In the genomic region with DNA sequence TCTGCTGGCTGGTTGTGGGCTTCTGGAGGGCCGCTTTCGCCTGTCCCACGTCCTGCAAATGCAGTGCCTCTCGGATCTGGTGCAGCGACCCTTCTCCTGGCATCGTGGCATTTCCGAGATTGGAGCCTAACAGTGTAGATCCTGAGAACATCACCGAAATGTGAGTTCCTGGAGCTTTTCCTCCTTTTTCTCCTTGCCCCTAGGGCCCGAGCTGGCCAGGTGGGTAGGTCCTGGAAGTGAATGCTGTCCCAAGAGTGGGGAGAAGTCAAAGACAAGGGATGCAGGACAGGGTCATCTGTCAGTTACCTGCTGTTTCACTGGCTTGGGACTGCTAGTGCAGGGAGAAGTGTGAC, we compare ENCODE assay signal across 10 cellular contexts. TPM values are rescaled to one million over a fixed set of nuclear protein-coding genes. Genes with fewer than 3 reads are reported as not detected.
DNase-seq lines count a peak whose midpoint lies in the region; ATAC-seq, FAIRE-seq and TF ChIP-seq lines count a peak whose summit lies in the region.
"Had no signal": no experiment of that assay in that cellular context is flagged by ENCODE, and none has a peak within 500 bp of the region (broad histone marks: within the 10 kb centered on the region; RNA-seq: fewer than 3 reads in every experiment).

No MANE protein-coding gene starts in this region.

- peak overlapping the region; percentile 94 for H3K4me2 ChIP-seq in GM23338
- H3K4me2 ChIP-seq in astrocyte (ENCODE audit: low read length), result peak overlapping the region; percentile 97
- peak overlapping the region; percentile 98 for H3K4me2 ChIP-seq in keratinocyte (ENCODE audit: control insufficient read depth, extremely low read depth, insufficient read depth, low read depth, low read length)

- no peak overlapping the region for H3K27ac Mint-ChIP-seq in GM23338
- no peak overlapping the region for H3K27ac Mint-ChIP-seq in astrocyte (ENCODE audit: unreplicated experiment)
- no peak overlapping the region for H3K27ac Mint-ChIP-seq in naive thymus-derived CD4-positive, alpha-beta T cell
- H3K27ac Mint-ChIP-seq: CD8-positive, alpha-beta T cell had no signal

- no peak for ATAC-seq in GM23338
- no peak for ATAC-seq in GM19467 (IDR thresholded peaks at IDR 0.05; ENCODE audit: unreplicated experiment)
- ATAC-seq in naive thymus-derived CD4-positive, alpha-beta T cell, result no peak
- no peak for ATAC-seq in HG03139 (IDR thresholded peaks at IDR 0.05; ENCODE audit: unreplicated experiment)
- ATAC-seq: CD8-positive, alpha-beta T cell had no signal

- H3K9me3 ChIP-seq in astrocyte (ENCODE audit: insufficient read depth, low read depth, low read length), result no peaks in the 10 kb centered on the region
- H3K9me3 ChIP-seq in keratinocyte (ENCODE audit: control insufficient read depth, low read depth, low read length), result no peaks in the 10 kb centered on the region
- H3K9me3 ChIP-seq in SJCRH30 (replicated peaks), result no peaks in the 10 kb centered on the region
- no peaks in the 10 kb centered on the region for H3K9me3 ChIP-seq in naive thymus-derived CD4-positive, alpha-beta T cell (ENCODE audit: control insufficient read depth in 2 of 3, low read length in 3 of 3)

- POLR2A ChIA-PET in naive thymus-derived CD4-positive, alpha-beta T cell (lab: Charles Lee), result no interaction called here

- H3K36me3 Mint-ChIP-seq in GM23338 (ENCODE audit: low read depth) (no peaks in the 10 kb centered on the region), astrocyte (ENCODE audit: low read depth, unreplicated experiment) (no peaks in the 10 kb centered on the region)
- no peaks in the 10 kb centered on the region for H3K36me3 Mint-ChIP-seq in naive thymus-derived CD4-positive, alpha-beta T cell
- H3K36me3 Mint-ChIP-seq: CD8-positive, alpha-beta T cell had no signal

- dilution Hi-C loops in keratinocyte (cut with MboI; ENCODE audit: extremely low pct_ligation_motif_present, low sequenced_read_pairs), result no loop called here

- H3K27me3 Mint-ChIP-seq in GM23338 (ENCODE audit: insufficient read depth, low read depth, poor library complexity) (peaks cover 51% of the 10 kb centered on the region), astrocyte (ENCODE audit: low read depth, unreplicated experiment) (peaks cover 37% of the 10 kb centered on the region)
- H3K27me3 Mint-ChIP-seq in naive thymus-derived CD4-positive, alpha-beta T cell, result peaks cover 55 to 78% (median 67%) of the 10 kb centered on the region in 5 donors

- no peaks in the 10 kb centered on the region for H3K36me3 ChIP-seq in GM23338 (ENCODE audit: insufficient read depth)
- H3K36me3 ChIP-seq in astrocyte (ENCODE audit: insufficient read depth, low read length), result no peaks in the 10 kb centered on the region
- no peaks in the 10 kb centered on the region for H3K36me3 ChIP-seq in keratinocyte (ENCODE audit: control insufficient read depth in 2 of 2, extremely low read depth in 1 of 2, insufficient read depth in 2 of 2, low read length in 2 of 2)
- no peaks in the 10 kb centered on the region for H3K36me3 ChIP-seq in SJCRH30
- no peaks in the 10 kb centered on the region for H3K36me3 ChIP-seq in naive thymus-derived CD4-positive, alpha-beta T cell (ENCODE audit: control insufficient read depth in 2 of 3, insufficient read depth in 3 of 3, low read length in 3 of 3)

- H3K9me1 ChIP-seq in keratinocyte (ENCODE audit: control insufficient read depth, extremely low read depth, insufficient read depth, low read length), result no peaks in the 10 kb centered on the region

- DNase-seq in GM23338 (ENCODE audit: low spot score) (no peak), astrocyte (ENCODE audit: low read depth) (no peak), keratinocyte (ENCODE audit: low read depth, low spot score) (no peak), SJCRH30 (no peak)
- no peak for DNase-seq in naive thymus-derived CD4-positive, alpha-beta T cell
- DNase-seq: CD8-positive, alpha-beta T cell; small intestine had no signal

- H3K4me3 Mint-ChIP-seq in GM23338 (peak overlapping the region; percentile 71), astrocyte (ENCODE audit: unreplicated experiment) (peak overlapping the region; percentile 78)
- peak overlapping the region in 1 of 10 donors; percentile 17 for H3K4me3 Mint-ChIP-seq in naive thymus-derived CD4-positive, alpha-beta T cell
- H3K4me3 Mint-ChIP-seq: CD8-positive, alpha-beta T cell had no signal

- no peak overlapping the region for H3K27ac ChIP-seq in GM23338 (ENCODE audit: low read depth)
- no peak overlapping the region for H3K27ac ChIP-seq in astrocyte (ENCODE audit: low read depth, low read length)
- no peak overlapping the region for H3K27ac ChIP-seq in keratinocyte (ENCODE audit: control insufficient read depth, insufficient read depth, low read length)
- H3K27ac ChIP-seq in skin epidermis, result peak overlapping the region in 10 of 21 experiments; percentile 6 to 90 (median 85)
- H3K27ac ChIP-seq in SJCRH30, result no peak overlapping the region
- H3K27ac ChIP-seq in naive thymus-derived CD4-positive, alpha-beta T cell (ENCODE audit: low read depth, low read length), result no peak overlapping the region

- H4K20me1 ChIP-seq in GM23338 (replicated peaks; ENCODE audit: insufficient read depth), result no peaks in the 10 kb centered on the region
- no peaks in the 10 kb centered on the region for H4K20me1 ChIP-seq in astrocyte (ENCODE audit: insufficient read depth, low read length)
- H4K20me1 ChIP-seq in keratinocyte (ENCODE audit: control insufficient read depth, extremely low read depth, insufficient read depth, low read length), result peaks cover 3% of the 10 kb centered on the region

- peaks cover 78% of the 10 kb centered on the region for H3K27me3 ChIP-seq in GM23338 (ENCODE audit: insufficient read depth)
- peaks cover 36% of the 10 kb centered on the region for H3K27me3 ChIP-seq in astrocyte (ENCODE audit: insufficient read depth, low read length)
- peaks cover 24% of the 10 kb centered on the region for H3K27me3 ChIP-seq in keratinocyte (ENCODE audit: control insufficient read depth, extremely low read depth, insufficient read depth, low read length)
- H3K27me3 ChIP-seq in SJCRH30, result peaks cover 4% of the 10 kb centered on the region; the same call in 1 of the 2 replicates
- peaks cover 0 to 12% of the 10 kb centered on the region in 2 donors for H3K27me3 ChIP-seq in naive thymus-derived CD4-positive, alpha-beta T cell (ENCODE audit: control insufficient read depth in 2 of 2, insufficient read depth in 2 of 2, low read length in 2 of 2)

- H3K79me2 ChIP-seq in GM23338 (replicated peaks; ENCODE audit: insufficient read depth), result no peaks in the 10 kb centered on the region
- no peaks in the 10 kb centered on the region for H3K79me2 ChIP-seq in astrocyte (ENCODE audit: insufficient read depth, low read length)
- no peaks in the 10 kb centered on the region for H3K79me2 ChIP-seq in keratinocyte (ENCODE audit: control insufficient read depth, insufficient read depth, low read length)

- H3K9me2 ChIP-seq in GM23338 (ENCODE audit: insufficient read depth), result no peaks in the 10 kb centered on the region

- no peaks in the 10 kb centered on the region; the same call in 1 of the 3 replicates for H3K9me3 Mint-ChIP-seq in GM23338
- H3K9me3 Mint-ChIP-seq in astrocyte (ENCODE audit: unreplicated experiment), result no peaks in the 10 kb centered on the region
- H3K9me3 Mint-ChIP-seq in naive thymus-derived CD4-positive, alpha-beta T cell, result peaks cover 0 to 3% (median 0%) of the 10 kb centered on the region in 11 donors
- H3K9me3 Mint-ChIP-seq: CD8-positive, alpha-beta T cell had no signal

- peak overlapping the region; percentile 75 for H3K4me3 ChIP-seq in GM23338
- peak overlapping the region; percentile 35 for H3K4me3 ChIP-seq in astrocyte (ENCODE audit: insufficient read depth, low read depth, low read length)
- peak overlapping the region in 1 of 3 experiments; percentile 11 for H3K4me3 ChIP-seq in keratinocyte (ENCODE audit: control insufficient read depth in 2 of 3, extremely low read depth in 1 of 3, insufficient read depth in 2 of 3, low read depth in 1 of 3, low read length in 3 of 3)
- H3K4me3 ChIP-seq in skin epidermis, result peak overlapping the region; percentile 24 to 59 (median 37)
- H3K4me3 ChIP-seq in SJCRH30, result no peak overlapping the region
- no peak overlapping the region for H3K4me3 ChIP-seq in naive thymus-derived CD4-positive, alpha-beta T cell (ENCODE audit: low read length)

- CTCF ChIA-PET in naive thymus-derived CD4-positive, alpha-beta T cell (lab: Charles Lee), result no interaction called here

- TF ChIP-seq CTCF in GM23338 (conservative IDR thresholded peaks at IDR 0.05; ENCODE audit: low read depth in 2 of 2), result no peak
- no peak for TF ChIP-seq CTCF in astrocyte (IDR thresholded peaks at IDR 0.05; ENCODE audit: insufficient read depth, low read depth, low read length)
- TF ChIP-seq CTCF in keratinocyte (optimal IDR thresholded peaks at IDR 0.05 in 1 of 3, IDR thresholded peaks at IDR 0.05 in 1 of 3, conservative IDR thresholded peaks at IDR 0.05 in 1 of 3; ENCODE audit: extremely low read depth in 1 of 3, insufficient read depth in 2 of 3, low read length in 3 of 3), result no peak

- no peaks in the 10 kb centered on the region for H3F3A ChIP-seq in GM23338 (replicated peaks; ENCODE audit: low read depth)

- H3K4me1 Mint-ChIP-seq in GM23338, result peaks cover 13% of the 10 kb centered on the region
- H3K4me1 Mint-ChIP-seq in astrocyte (ENCODE audit: low read depth, unreplicated experiment), result peaks cover 4% of the 10 kb centered on the region
- H3K4me1 Mint-ChIP-seq in naive thymus-derived CD4-positive, alpha-beta T cell, result peaks cover 6 to 24% (median 12%) of the 10 kb centered on the region in 7 donors

- H2AFZ ChIP-seq in GM23338 (peak overlapping the region; percentile 90), astrocyte (ENCODE audit: low read depth, low read length) (peak overlapping the region; percentile 88), keratinocyte (ENCODE audit: control insufficient read depth, low read length) (no peak overlapping the region)

- FAIRE-seq in astrocyte (lab: Jason Lieb, UNC), result no peak
- FAIRE-seq in keratinocyte (lab: Jason Lieb, UNC), result no peak
- FAIRE-seq: small intestine had no signal

- intact Hi-C loops in naive thymus-derived CD4-positive, alpha-beta T cell (cut with micrococcal nuclease), result no loop called here

- H3K4me1 ChIP-seq in GM23338 (ENCODE audit: insufficient read depth), result peaks cover 4% of the 10 kb centered on the region; the same call in 1 of the 2 replicates
- H3K4me1 ChIP-seq in astrocyte (ENCODE audit: insufficient read depth, low read length), result peaks cover 27% of the 10 kb centered on the region
- peaks cover 24% of the 10 kb centered on the region for H3K4me1 ChIP-seq in keratinocyte (ENCODE audit: control insufficient read depth, extremely low read depth, insufficient read depth, low read length)
- no peaks in the 10 kb centered on the region for H3K4me1 ChIP-seq in SJCRH30
- H3K4me1 ChIP-seq in naive thymus-derived CD4-positive, alpha-beta T cell (ENCODE audit: control insufficient read depth in 2 of 2, insufficient read depth in 2 of 2, low read length in 2 of 2), result no peaks in the 10 kb centered on the region

- H3K9ac ChIP-seq in astrocyte (ENCODE audit: low read length) (no peak overlapping the region), keratinocyte (ENCODE audit: control insufficient read depth, extremely low read depth, insufficient read depth, low read length) (no peak overlapping the region)

RNA-seq across cellular contexts. Expression of a gene that starts 1.2 kb away (rescaled TPM):
- 0.03 TPM in 1 of 2 replicates, not detected in the other for total RNA-seq in GM23338 (2014; rRNA removed; shearing (Covaris generic))
- polyA plus RNA-seq in GM23338 (2016; fragmentation: Nextera tagmentation; extraction: Ambion mirVana) (not detected in 2 replicates), keratinocyte (0.03 to 0.10 TPM (median 0.08 TPM) in 3 replicates)
- total RNA-seq in astrocyte, result 4.6 and 4.8 TPM in 2 replicates
- 0.07 TPM for polyA plus RNA-seq in keratinocyte (2011; ENCODE audit: low read depth)
- polyA plus RNA-seq in keratinocyte (2011; cell fraction: cytosol; rRNA removed), result 0.05 and 0.06 TPM in 2 replicates
- polyA plus RNA-seq in keratinocyte (2011; cell fraction: nucleus; rRNA removed), result 0.11 and 0.15 TPM in 2 replicates
- polyA plus RNA-seq in keratinocyte (2012; ENCODE audit: low replicate concordance), result 0.03 and 0.04 TPM in 2 replicates
- 0.13 TPM in 2 of 3 replicates, not detected in the other for polyA minus RNA-seq in keratinocyte
- polyA minus RNA-seq in keratinocyte (2011; cell fraction: cytosol; rRNA and poly(A)+ RNA removed), result not detected
- 0.11 and 0.39 TPM in 2 replicates for polyA minus RNA-seq in keratinocyte (2011; cell fraction: nucleus; rRNA and poly(A)+ RNA removed)
- under 0.01 TPM in 1 of 2 replicates, not detected in the other for total RNA-seq in SJCRH30 (2014; rRNA removed; shearing (Covaris generic))
- total RNA-seq in naive thymus-derived CD4-positive, alpha-beta T cell, result 1 to 10 TPM in 1 of 5 experiments, under 1 TPM in 1, not detected in 3; 0.07 to 1.2 TPM
- not detected for polyA plus RNA-seq in naive thymus-derived CD4-positive, alpha-beta T cell
- total RNA-seq: CD8-positive, alpha-beta T cell had no signal

Comparison
In these comparisons a context has a peak if more than half of its experiments do, and no peak if none do; other contexts are left out.
1. H3K4me3 ChIP-seq: peak in GM23338 (single experiment), astrocyte (single experiment) and skin epidermis (7 of 7); none in SJCRH30 (single experiment) and naive thymus-derived CD4-positive, alpha-beta T cell (single experiment).
2. Peak in every context shown above with its lines, with median percentiles within 50 percentile points of each other: H3K4me2 ChIP-seq.